ENCODE assay signal across 2 cellular contexts in the genomic region with DNA sequence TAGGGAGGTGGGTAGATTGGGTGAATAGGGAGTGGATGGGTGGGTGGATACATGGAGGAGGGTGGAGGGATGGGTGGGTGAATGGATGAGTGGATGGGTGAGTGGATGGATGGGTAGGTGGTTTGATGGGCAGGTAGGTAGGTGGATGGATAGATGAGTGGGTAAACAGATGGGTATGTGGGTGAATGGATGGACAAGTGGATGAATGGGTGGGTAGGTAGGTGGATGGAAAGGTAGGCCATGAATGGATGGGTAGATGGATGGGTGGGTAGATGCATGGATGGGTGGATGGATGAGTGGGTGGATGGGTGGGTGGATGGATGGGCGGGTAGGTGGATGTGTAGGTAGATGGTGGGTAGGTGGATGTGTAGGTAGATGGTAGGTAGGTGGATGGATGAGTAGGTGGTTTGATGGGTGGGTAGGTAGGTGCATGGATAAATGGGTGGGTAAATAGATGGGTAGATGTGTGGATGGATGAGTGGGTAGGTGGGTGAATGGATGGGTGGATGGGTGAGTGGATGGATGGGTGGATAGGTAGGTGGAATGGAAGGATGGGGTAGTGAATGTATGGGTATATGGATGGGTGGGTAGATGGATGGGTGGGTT.
TF ChIP-seq lines count a peak whose summit lies in the region.

No MANE protein-coding gene starts in this region.

TF ChIP-seq in HepG2, 621 proteins besides CTCF, POLR2A, EP300 and RAD21:
- TF ChIP-seq GLMP (CRISPR knock-in tag; IDR thresholded peaks at IDR 0.05; ENCODE audit: borderline replicate concordance) (no peak), CEBPG (CRISPR knock-in tag; IDR thresholded peaks at IDR 0.05) (no peak), RBFOX2 (IDR thresholded peaks at IDR 0.05; ENCODE audit: low read depth, low read length) (no peak), PLRG1 (conservative IDR thresholded peaks at IDR 0.05) (0 out of 2 replicates have a peak, but pooled peaks have one; percentile 13), FOXA1 (IDR thresholded peaks at IDR 0.05) (0 out of 2 replicates have a peak, but pooled peaks have one; percentile 3), FOXA1 (CRISPR knock-in tag; IDR thresholded peaks at IDR 0.05) (no peak), JARID2 (CRISPR knock-in tag; IDR thresholded peaks at IDR 0.05; ENCODE audit: insufficient replicate concordance) (no peak), NONO (IDR thresholded peaks at IDR 0.05) (0 out of 2 replicates have a peak, but pooled peaks have one; percentile 35), NONO (CRISPR knock-in tag; conservative IDR thresholded peaks at IDR 0.05) (no peak), THAP11 (CRISPR knock-in tag; IDR thresholded peaks at IDR 0.05) (no peak), KAT2B (IDR thresholded peaks at IDR 0.05; ENCODE audit: borderline replicate concordance, low read depth, low read length) (no peak)

TF ChIP-seq in H1, 55 proteins besides CTCF, POLR2A, EP300 and RAD21:
- TF ChIP-seq SP2 (IDR thresholded peaks at IDR 0.05; ENCODE audit: low read length), result no peak
- no peak for TF ChIP-seq JUND (IDR thresholded peaks at IDR 0.05; ENCODE audit: low read length)
- no peak for TF ChIP-seq PHF8 (conservative IDR thresholded peaks at IDR 0.05; ENCODE audit: low read depth, low read length)
- no peak for TF ChIP-seq POLR2AphosphoS5 (IDR thresholded peaks at IDR 0.05; ENCODE audit: low read depth, low read length)
- no peak for TF ChIP-seq CBX8 (IDR thresholded peaks at IDR 0.05; ENCODE audit: borderline replicate concordance, low read depth, low read length)
- TF ChIP-seq, protein P1, sequence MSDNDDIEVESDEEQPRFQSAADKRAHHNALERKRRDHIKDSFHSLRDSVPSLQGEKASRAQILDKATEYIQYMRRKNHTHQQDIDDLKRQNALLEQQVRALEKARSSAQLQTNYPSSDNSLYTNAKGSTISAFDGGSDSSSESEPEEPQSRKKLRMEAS (IDR thresholded peaks at IDR 0.05), result no peak
- TF ChIP-seq BCL11A (IDR thresholded peaks at IDR 0.05; ENCODE audit: low read depth in 2 of 2, low read length in 2 of 2), result no peak
- TF ChIP-seq SIN3A (conservative IDR thresholded peaks at IDR 0.05 in 1 of 2, IDR thresholded peaks at IDR 0.05 in 1 of 2; ENCODE audit: low read depth in 1 of 2, low read length in 2 of 2), result no peak
- no peak for TF ChIP-seq TAF1 (IDR thresholded peaks at IDR 0.05; ENCODE audit: low read depth, low read length)
- no peak for TF ChIP-seq SRF (IDR thresholded peaks at IDR 0.05; ENCODE audit: low read depth, low read length)
- no peak for TF ChIP-seq KDM5A (IDR thresholded peaks at IDR 0.05; ENCODE audit: low read length)
- TF ChIP-seq SP4 (IDR thresholded peaks at IDR 0.05; ENCODE audit: low read length), result no peak
- TF ChIP-seq, protein P2, sequence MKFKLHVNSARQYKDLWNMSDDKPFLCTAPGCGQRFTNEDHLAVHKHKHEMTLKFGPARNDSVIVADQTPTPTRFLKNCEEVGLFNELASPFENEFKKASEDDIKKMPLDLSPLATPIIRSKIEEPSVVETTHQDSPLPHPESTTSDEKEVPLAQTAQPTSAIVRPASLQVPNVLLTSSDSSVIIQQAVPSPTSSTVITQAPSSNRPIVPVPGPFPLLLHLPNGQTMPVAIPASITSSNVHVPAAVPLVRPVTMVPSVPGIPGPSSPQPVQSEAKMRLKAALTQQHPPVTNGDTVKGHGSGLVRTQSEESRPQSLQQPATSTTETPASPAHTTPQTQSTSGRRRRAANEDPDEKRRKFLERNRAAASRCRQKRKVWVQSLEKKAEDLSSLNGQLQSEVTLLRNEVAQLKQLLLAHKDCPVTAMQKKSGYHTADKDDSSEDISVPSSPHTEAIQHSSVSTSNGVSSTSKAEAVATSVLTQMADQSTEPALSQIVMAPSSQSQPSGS (IDR thresholded peaks at IDR 0.05; ENCODE audit: low read length), result no peak
- TF ChIP-seq CREB1 (IDR thresholded peaks at IDR 0.05), result no peak
